In the genomic region with DNA sequence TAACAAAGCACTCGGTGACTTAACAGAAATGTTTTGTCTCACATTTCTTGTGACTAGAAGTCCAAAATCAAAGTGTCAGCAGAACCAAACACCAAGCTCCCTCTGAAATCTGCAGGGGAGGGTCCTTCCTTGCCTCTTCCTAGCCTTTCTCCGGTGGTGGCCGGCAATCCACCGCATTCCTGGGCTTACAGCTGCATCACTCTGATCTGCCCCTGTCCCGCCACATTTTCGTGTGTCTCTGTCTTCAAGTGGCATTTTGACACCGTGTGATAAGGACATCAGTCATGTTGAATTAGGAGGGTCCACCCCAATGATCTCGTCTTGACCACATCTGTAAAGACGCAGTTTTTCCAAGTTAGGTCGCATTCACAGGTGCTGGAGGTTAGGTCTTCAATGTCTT, we compare ENCODE assay signal across 10 cellular contexts. TPM values are rescaled to one million over a fixed set of nuclear protein-coding genes. Genes with fewer than 3 reads are reported as not detected.
DNase-seq lines count a peak whose midpoint lies in the region; ATAC-seq and TF ChIP-seq lines count a peak whose summit lies in the region.
"Had no signal": no experiment of that assay in that cellular context is flagged by ENCODE, and none has a peak within 500 bp of the region (broad histone marks: within the 10 kb centered on the region; RNA-seq: fewer than 3 reads in every experiment).

No MANE protein-coding gene starts in this region.

- peaks cover 21% of the 10 kb centered on the region for H3K36me3 Mint-ChIP-seq in activated CD8-positive, alpha-beta T cell treated with anti-CD3 and anti-CD28 coated beads for 36 hours (ENCODE audit: low read depth)
- H3K36me3 Mint-ChIP-seq in mesothelial cell of epicardium = peaks cover 6% of the 10 kb centered on the region

- H3K27ac ChIP-seq in left ventricle myocardium inferior (replicated peaks) (peak overlapping the region; percentile 97), vagina (peak overlapping the region; percentile 99)

- H3K4me1 ChIP-seq in left ventricle myocardium inferior (peaks cover 39% of the 10 kb centered on the region), vagina (peaks cover 27% of the 10 kb centered on the region)

- H3K4me3 ChIP-seq in left ventricle myocardium inferior = peak overlapping the region; percentile 95
- H3K4me3 ChIP-seq in vagina = no peak overlapping the region

- POLR2A ChIA-PET in activated CD8-positive, alpha-beta T cell treated with anti-CD3 and anti-CD28 coated beads for 36 hours (lab: Charles Lee) = interaction anchor here (0.7 to 1.5 kb wide), 2 partner anchors 23 to 169 kb away, joined by 4 to 5 read pairs; no protein-coding TSS in a partner anchor

- no peaks in the 10 kb centered on the region for H3K9me3 Mint-ChIP-seq in activated CD8-positive, alpha-beta T cell treated with anti-CD3 and anti-CD28 coated beads for 36 hours
- H3K9me3 Mint-ChIP-seq in mesothelial cell of epicardium = peaks cover 5% of the 10 kb centered on the region

- DNase-seq in left ventricle myocardium inferior (no peak), Right ventricle myocardium inferior (ENCODE audit: missing footprints) (no peak), mesothelial cell of epicardium (ENCODE audit: low spot score in 2 of 2, unreplicated experiment in 2 of 2) (no peak), vagina (ENCODE audit: extremely low spot score in 2 of 2) (no peak), iPS-NIHi7 (ENCODE audit: extremely low spot score) (no peak)
- DNase-seq in activated CD8-positive, alpha-beta T cell treated with anti-CD3 and anti-CD28 coated beads for 36 hours = no peak
- DNase-seq: NCI-H2081 treated with DMSO at 0.1 percent for 48 hours had no signal

- H3K27me3 ChIP-seq in left ventricle myocardium inferior (ENCODE audit: low read depth) (no peaks in the 10 kb centered on the region), vagina (no peaks in the 10 kb centered on the region)

- no peak overlapping the region for H3K27ac Mint-ChIP-seq in activated CD8-positive, alpha-beta T cell treated with anti-CD3 and anti-CD28 coated beads for 36 hours
- H3K27ac Mint-ChIP-seq in mesothelial cell of epicardium = no peak overlapping the region

- TF ChIP-seq CTCF in left ventricle myocardium inferior (IDR thresholded peaks at IDR 0.05; ENCODE audit: borderline replicate concordance) = no peak
- TF ChIP-seq CTCF in activated CD8-positive, alpha-beta T cell treated with anti-CD3 and anti-CD28 coated beads for 36 hours (IDR thresholded peaks at IDR 0.05) = no peak
- TF ChIP-seq CTCF in mesothelial cell of epicardium (IDR thresholded peaks at IDR 0.05; ENCODE audit: unreplicated experiment) = no peak
- no peak for TF ChIP-seq CTCF in vagina (IDR thresholded peaks at IDR 0.05)

- CTCF ChIA-PET in activated CD8-positive, alpha-beta T cell treated with anti-CD3 and anti-CD28 coated beads for 36 hours (lab: Charles Lee) = interaction anchor here (0.6 to 4.6 kb wide), 4 partner anchors 23 to 509 kb away, joined by 3 to 48 read pairs (median 3); no protein-coding TSS in a partner anchor

- H3K36me3 ChIP-seq in left ventricle myocardium inferior (peaks cover 18% of the 10 kb centered on the region), vagina (peaks cover 0 to 5% of the 10 kb centered on the region in 2 donors)
- H3K36me3 ChIP-seq: thoracic aorta had no signal

- peaks cover 21% of the 10 kb centered on the region for H3K4me1 Mint-ChIP-seq in activated CD8-positive, alpha-beta T cell treated with anti-CD3 and anti-CD28 coated beads for 36 hours (ENCODE audit: low read depth)
- peaks cover 15% of the 10 kb centered on the region for H3K4me1 Mint-ChIP-seq in mesothelial cell of epicardium

- no peak for TF ChIP-seq POLR2A in vagina (IDR thresholded peaks at IDR 0.05)

- ATAC-seq in Right ventricle myocardium inferior (no peak), HG02623 (IDR thresholded peaks at IDR 0.05; ENCODE audit: unreplicated experiment) (no peak), HG03025 (IDR thresholded peaks at IDR 0.05; ENCODE audit: low FRiP score, unreplicated experiment) (no peak)
- ATAC-seq in activated CD8-positive, alpha-beta T cell treated with anti-CD3 and anti-CD28 coated beads for 36 hours = no peak

- H3K9me3 ChIP-seq in left ventricle myocardium inferior (replicated peaks) (no peaks in the 10 kb centered on the region), vagina (no peaks in the 10 kb centered on the region)
- H3K9me3 ChIP-seq: thoracic aorta had no signal

- peak overlapping the region; percentile 88 for H3K4me3 Mint-ChIP-seq in activated CD8-positive, alpha-beta T cell treated with anti-CD3 and anti-CD28 coated beads for 36 hours
- peak overlapping the region; percentile 75 for H3K4me3 Mint-ChIP-seq in mesothelial cell of epicardium

- no peaks in the 10 kb centered on the region for H3K27me3 Mint-ChIP-seq in activated CD8-positive, alpha-beta T cell treated with anti-CD3 and anti-CD28 coated beads for 36 hours
- H3K27me3 Mint-ChIP-seq in mesothelial cell of epicardium (ENCODE audit: low read depth) = no peaks in the 10 kb centered on the region

- intact Hi-C loops in left ventricle myocardium inferior (cut with micrococcal nuclease) = loop anchor here (10.0 kb wide), 2 partner anchors 162 to 202 kb away; partner anchors contain the start of gene HYCC1
- intact Hi-C loops in Right ventricle myocardium inferior (cut with DNase I) = loop anchor here (5.0 to 10.0 kb wide), 3 partner anchors 99 to 291 kb away; partner anchors contain the start of gene IL6
- intact Hi-C loops in activated CD8-positive, alpha-beta T cell treated with anti-CD3 and anti-CD28 coated beads for 36 hours (cut with micrococcal nuclease) = loop anchor here (2.0 to 10.0 kb wide), 2 partner anchors 162 to 202 kb away; partner anchors contain the start of gene HYCC1
- intact Hi-C loops in vagina (cut with DNase I) = loop anchor here (5.0 kb wide), 1 partner anchor 159 kb away; the partner anchor contains the start of gene HYCC1

RNA-seq across cellular contexts. Expression of gene TOMM7, which starts 30.5 kb away (rescaled TPM):
- total RNA-seq in left ventricle myocardium inferior (563 TPM), Right ventricle myocardium inferior (650 TPM), mesothelial cell of epicardium (161 to 179 TPM (median 176 TPM) in 3 replicates), vagina (167 TPM)
- total RNA-seq in activated CD8-positive, alpha-beta T cell treated with anti-CD3 and anti-CD28 coated beads for 36 hours = 100 to 1,000 TPM; 206 to 240 TPM
